Comparison of ENCODE assay signal across 1 cellular context in the genomic region with DNA sequence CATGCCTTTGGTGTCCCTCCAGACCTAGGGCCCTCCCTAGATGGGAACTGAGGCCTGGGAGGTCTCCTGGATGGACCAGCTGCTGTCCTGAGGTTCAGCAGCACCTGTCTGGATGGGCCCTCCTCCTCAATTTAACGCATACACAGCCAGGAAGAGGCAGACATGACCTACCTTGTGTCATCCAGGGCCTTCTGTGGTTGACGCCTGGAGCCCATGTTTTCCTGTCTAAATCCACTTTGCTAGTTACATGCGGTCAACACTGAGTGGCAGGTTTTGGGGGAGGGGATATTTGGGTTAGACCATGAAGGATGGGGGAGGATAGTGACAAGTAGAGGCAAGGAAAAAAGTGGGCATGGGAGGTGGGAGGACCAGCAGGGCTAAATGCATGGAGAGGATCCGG.
TF ChIP-seq lines count a peak whose summit lies in the region.

No MANE protein-coding gene starts in this region.

TF ChIP-seq in HCT116, 20 proteins besides CTCF, POLR2A, EP300 and RAD21:
- no peak for TF ChIP-seq CBX3 (IDR thresholded peaks at IDR 0.05; ENCODE audit: low read depth)
- TF ChIP-seq CEBPB (IDR thresholded peaks at IDR 0.05; ENCODE audit: low read depth): no peak
- no peak for TF ChIP-seq JUND (IDR thresholded peaks at IDR 0.05)
- no peak for TF ChIP-seq SP1 (IDR thresholded peaks at IDR 0.05; ENCODE audit: low read depth)
- no peak for TF ChIP-seq TCF7L2 (IDR thresholded peaks at IDR 0.05; ENCODE audit: borderline replicate concordance, extremely low read depth, insufficient read depth, insufficient read length)
- TF ChIP-seq YY1 (IDR thresholded peaks at IDR 0.05; ENCODE audit: extremely low read depth, insufficient replicate concordance, low read depth, low read length): no peak
- TF ChIP-seq SIN3A (IDR thresholded peaks at IDR 0.05; ENCODE audit: low read depth): no peak
- TF ChIP-seq EZH2 (IDR thresholded peaks at IDR 0.05): no peak
- TF ChIP-seq ZFX (IDR thresholded peaks at IDR 0.05): no peak
- TF ChIP-seq, protein P1, sequence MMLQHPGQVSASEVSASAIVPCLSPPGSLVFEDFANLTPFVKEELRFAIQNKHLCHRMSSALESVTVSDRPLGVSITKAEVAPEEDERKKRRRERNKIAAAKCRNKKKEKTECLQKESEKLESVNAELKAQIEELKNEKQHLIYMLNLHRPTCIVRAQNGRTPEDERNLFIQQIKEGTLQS (IDR thresholded peaks at IDR 0.05): no peak
- TF ChIP-seq, protein P2, sequence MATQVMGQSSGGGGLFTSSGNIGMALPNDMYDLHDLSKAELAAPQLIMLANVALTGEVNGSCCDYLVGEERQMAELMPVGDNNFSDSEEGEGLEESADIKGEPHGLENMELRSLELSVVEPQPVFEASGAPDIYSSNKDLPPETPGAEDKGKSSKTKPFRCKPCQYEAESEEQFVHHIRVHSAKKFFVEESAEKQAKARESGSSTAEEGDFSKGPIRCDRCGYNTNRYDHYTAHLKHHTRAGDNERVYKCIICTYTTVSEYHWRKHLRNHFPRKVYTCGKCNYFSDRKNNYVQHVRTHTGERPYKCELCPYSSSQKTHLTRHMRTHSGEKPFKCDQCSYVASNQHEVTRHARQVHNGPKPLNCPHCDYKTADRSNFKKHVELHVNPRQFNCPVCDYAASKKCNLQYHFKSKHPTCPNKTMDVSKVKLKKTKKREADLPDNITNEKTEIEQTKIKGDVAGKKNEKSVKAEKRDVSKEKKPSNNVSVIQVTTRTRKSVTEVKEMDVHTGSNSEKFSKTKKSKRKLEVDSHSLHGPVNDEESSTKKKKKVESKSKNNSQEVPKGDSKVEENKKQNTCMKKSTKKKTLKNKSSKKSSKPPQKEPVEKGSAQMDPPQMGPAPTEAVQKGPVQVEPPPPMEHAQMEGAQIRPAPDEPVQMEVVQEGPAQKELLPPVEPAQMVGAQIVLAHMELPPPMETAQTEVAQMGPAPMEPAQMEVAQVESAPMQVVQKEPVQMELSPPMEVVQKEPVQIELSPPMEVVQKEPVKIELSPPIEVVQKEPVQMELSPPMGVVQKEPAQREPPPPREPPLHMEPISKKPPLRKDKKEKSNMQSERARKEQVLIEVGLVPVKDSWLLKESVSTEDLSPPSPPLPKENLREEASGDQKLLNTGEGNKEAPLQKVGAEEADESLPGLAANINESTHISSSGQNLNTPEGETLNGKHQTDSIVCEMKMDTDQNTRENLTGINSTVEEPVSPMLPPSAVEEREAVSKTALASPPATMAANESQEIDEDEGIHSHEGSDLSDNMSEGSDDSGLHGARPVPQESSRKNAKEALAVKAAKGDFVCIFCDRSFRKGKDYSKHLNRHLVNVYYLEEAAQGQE (IDR thresholded peaks at IDR 0.05; ENCODE audit: low read depth): no peak
- no peak for TF ChIP-seq FOSL1 (IDR thresholded peaks at IDR 0.05; ENCODE audit: low read depth)
- TF ChIP-seq, protein P3, sequence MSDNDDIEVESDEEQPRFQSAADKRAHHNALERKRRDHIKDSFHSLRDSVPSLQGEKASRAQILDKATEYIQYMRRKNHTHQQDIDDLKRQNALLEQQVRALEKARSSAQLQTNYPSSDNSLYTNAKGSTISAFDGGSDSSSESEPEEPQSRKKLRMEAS (IDR thresholded peaks at IDR 0.05): no peak
- no peak for TF ChIP-seq EZH2phosphoT487 (IDR thresholded peaks at IDR 0.05; ENCODE audit: borderline replicate concordance)
- TF ChIP-seq, protein P4, sequence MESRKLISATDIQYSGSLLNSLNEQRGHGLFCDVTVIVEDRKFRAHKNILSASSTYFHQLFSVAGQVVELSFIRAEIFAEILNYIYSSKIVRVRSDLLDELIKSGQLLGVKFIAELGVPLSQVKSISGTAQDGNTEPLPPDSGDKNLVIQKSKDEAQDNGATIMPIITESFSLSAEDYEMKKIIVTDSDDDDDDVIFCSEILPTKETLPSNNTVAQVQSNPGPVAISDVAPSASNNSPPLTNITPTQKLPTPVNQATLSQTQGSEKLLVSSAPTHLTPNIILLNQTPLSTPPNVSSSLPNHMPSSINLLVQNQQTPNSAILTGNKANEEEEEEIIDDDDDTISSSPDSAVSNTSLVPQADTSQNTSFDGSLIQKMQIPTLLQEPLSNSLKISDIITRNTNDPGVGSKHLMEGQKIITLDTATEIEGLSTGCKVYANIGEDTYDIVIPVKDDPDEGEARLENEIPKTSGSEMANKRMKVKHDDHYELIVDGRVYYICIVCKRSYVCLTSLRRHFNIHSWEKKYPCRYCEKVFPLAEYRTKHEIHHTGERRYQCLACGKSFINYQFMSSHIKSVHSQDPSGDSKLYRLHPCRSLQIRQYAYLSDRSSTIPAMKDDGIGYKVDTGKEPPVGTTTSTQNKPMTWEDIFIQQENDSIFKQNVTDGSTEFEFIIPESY (IDR thresholded peaks at IDR 0.05; ENCODE audit: extremely low read depth, insufficient replicate concordance, low read length): no peak
- TF ChIP-seq POLR2AphosphoS5 (IDR thresholded peaks at IDR 0.05; ENCODE audit: low read depth, low read length): no peak
- TF ChIP-seq SRF (IDR thresholded peaks at IDR 0.05; ENCODE audit: low read depth): no peak
- TF ChIP-seq ZNF274 (IDR thresholded peaks at IDR 0.05; ENCODE audit: low read depth, low read length): no peak
- TF ChIP-seq ELF1 (IDR thresholded peaks at IDR 0.05; ENCODE audit: borderline replicate concordance, low read depth): no peak
- no peak for TF ChIP-seq EGR1 (IDR thresholded peaks at IDR 0.05; ENCODE audit: low read depth)
